ENCODE assay signal across 31 cellular contexts in genomic region chr3:119620899-119621298, GRCh38. TPM values are rescaled to one million over a fixed set of nuclear protein-coding genes. Genes with fewer than 3 reads are reported as not detected.
"Had no signal": no experiment of that assay in that cellular context is flagged by ENCODE, and none has a peak within 500 bp of the region (broad histone marks: within the 10 kb centered on the region; RNA-seq: fewer than 3 reads in every experiment).

No MANE protein-coding gene starts in this region.

- H3K4me1 Mint-ChIP-seq: activated naive CD4-positive, alpha-beta T cell treated with anti-CD3 and anti-CD28 coated beads, Interleukin-2, amount 10 ng/mL, durations not matched to agents 7 days and 5 days; activated naive CD8-positive, alpha-beta T cell treated with anti-CD3 and anti-CD28 coated beads, Interleukin-2, amount 50 U/mL, for 24 hours; central memory CD8-positive, alpha-beta T cell had no signal

- H3K4me1 ChIP-seq: SJCRH30 had no signal

- H3K27ac ChIP-seq: brain microvascular endothelial cell, cardiac muscle cell, KMS-11, SJCRH30, SK-N-MC, WERI-Rb-1 had no signal

- H3K36me3 Mint-ChIP-seq: activated naive CD4-positive, alpha-beta T cell treated with anti-CD3 and anti-CD28 coated beads, Interleukin-2, amount 10 ng/mL, durations not matched to agents 7 days and 5 days; activated naive CD8-positive, alpha-beta T cell had no signal

- ATAC-seq: activated naive CD8-positive, alpha-beta T cell treated with anti-CD3 and anti-CD28 coated beads, Interleukin-2, amount 50 U/mL, for 24 hours; activated T-cell treated with anti-CD3 and anti-CD28 coated beads, Interleukin-2, amount 50 U/mL, for 4 hours; Panc1 had no signal

- H3K27ac Mint-ChIP-seq: activated CD4-positive, alpha-beta memory T cell treated with anti-CD3 and anti-CD28 coated beads, Interleukin-2, amount 10 ng/mL, durations not matched to agents 7 days and 5 days; activated naive CD4-positive, alpha-beta T cell treated with anti-CD3 and anti-CD28 coated beads, Interleukin-2, amount 10 ng/mL, durations not matched to agents 7 days and 5 days; activated naive CD8-positive, alpha-beta T cell; activated naive CD8-positive, alpha-beta T cell treated with anti-CD3 and anti-CD28 coated beads, Interleukin-2, amount 50 U/mL, for 24 hours; activated T-helper 1 cell treated with anti-CD3 and anti-CD28 coated beads, Interleukin-12 subunit alpha, Interleukin-12 subunit beta, Interleukin-2, Interleukin-4 antibody, amounts not matched to agents 30 ng/mL and 10 ng/mL and 1 ng/mL, durations not matched to agents 14 hours and 24 hours and 36 hours had no signal

- H3K9me3 ChIP-seq: SJCRH30 had no signal

- H3K9me3 Mint-ChIP-seq: activated naive CD4-positive, alpha-beta T cell treated with anti-CD3 and anti-CD28 coated beads, Interleukin-2, amount 10 ng/mL, durations not matched to agents 7 days and 5 days; activated naive CD8-positive, alpha-beta T cell treated with anti-CD3 and anti-CD28 coated beads, Interleukin-2, amount 50 U/mL, for 24 hours; activated T-cell treated with anti-CD3 and anti-CD28 coated beads, Interleukin-2, amount 50 U/mL, for 4 hours; activated T-helper 1 cell treated with anti-CD3 and anti-CD28 coated beads, Interleukin-12 subunit alpha, Interleukin-12 subunit beta, Interleukin-2, Interleukin-4 antibody, amounts not matched to agents 30 ng/mL and 10 ng/mL and 1 ng/mL, durations not matched to agents 14 hours and 24 hours and 36 hours; central memory CD8-positive, alpha-beta T cell had no signal

- H3K4me2 ChIP-seq: KMS-11 had no signal

- H3K9ac ChIP-seq: KMS-11 had no signal

- DNase-seq: activated CD4-positive, alpha-beta memory T cell treated with anti-CD3 and anti-CD28 coated beads, Interleukin-2, amount 10 ng/mL, durations not matched to agents 7 days and 5 days; activated CD4-positive, alpha-beta T cell treated with anti-CD3 and anti-CD28 coated beads for 1 hour; activated CD4-positive, alpha-beta T cell treated with anti-CD3 and anti-CD28 coated beads for 48 hours; activated CD4-positive, CD25-positive, alpha-beta regulatory T cell; activated gamma-delta T cell treated with Interleukin-2 at 50 U/mL for 16 hours; activated naive CD4-positive, alpha-beta T cell treated with anti-CD3 and anti-CD28 coated beads, Interleukin-2, amount 10 ng/mL, durations not matched to agents 7 days and 5 days; activated naive CD8-positive, alpha-beta T cell treated with anti-CD3 and anti-CD28 coated beads, Interleukin-2, amount 50 U/mL, for 24 hours; activated T-cell treated with anti-CD3 and anti-CD28 coated beads, Interleukin-2, amount 50 U/mL, for 4 hours; aorta; brain microvascular endothelial cell; NCI-H1105; NCI-H1417 treated with DMSO at 0.1 percent for 48 hours; NCI-H187 treated with DMSO at 0.1 percent for 48 hours; NCI-H2081; NCI-H345; NCI-H524 treated with DMSO at 0.1 percent for 48 hours; SHP77; SJCRH30; T1000; WERI-Rb-1 had no signal

- H3K36me3 ChIP-seq: brain microvascular endothelial cell, cardiac muscle cell, SJCRH30, WERI-Rb-1 had no signal

- H3K27me3 ChIP-seq: brain microvascular endothelial cell, cardiac muscle cell, SJCRH30 had no signal

- H3K4me3 Mint-ChIP-seq: activated CD4-positive, alpha-beta memory T cell treated with anti-CD3 and anti-CD28 coated beads, Interleukin-2, amount 10 ng/mL, durations not matched to agents 7 days and 5 days; activated naive CD4-positive, alpha-beta T cell treated with anti-CD3 and anti-CD28 coated beads, Interleukin-2, amount 10 ng/mL, durations not matched to agents 7 days and 5 days; activated naive CD8-positive, alpha-beta T cell; activated naive CD8-positive, alpha-beta T cell treated with anti-CD3 and anti-CD28 coated beads, Interleukin-2, amount 50 U/mL, for 24 hours; activated T-cell treated with anti-CD3 and anti-CD28 coated beads, Interleukin-2, amount 50 U/mL, for 4 hours; activated T-helper 1 cell treated with anti-CD3 and anti-CD28 coated beads, Interleukin-12 subunit alpha, Interleukin-12 subunit beta, Interleukin-2, Interleukin-4 antibody, amounts not matched to agents 30 ng/mL and 10 ng/mL and 1 ng/mL, durations not matched to agents 14 hours and 24 hours and 36 hours; central memory CD8-positive, alpha-beta T cell had no signal

- H3K4me3 ChIP-seq: cardiac muscle cell, SJCRH30, SK-N-MC had no signal

RNA-seq across cellular contexts. Expression of gene PLA1A, which starts 23.2 kb away (rescaled TPM):
- total RNA-seq: activated T-cell treated with anti-CD3 and anti-CD28 coated beads, Interleukin-2, amount 50 U/mL, for 4 hours; cardiac muscle cell; M059J; NCI-H460; RPMI7951; T-helper 2 cell treated with Interferon-gamma antibody and Interleukin-4, amounts not matched to agents 100 ng/mL and 5 ng/mL, for 36 hours had no signal

RNA-seq across cellular contexts. Expression of gene POPDC2, which starts 39.5 kb away (rescaled TPM):
- total RNA-seq: NCI-H460, RPMI7951 had no signal
